ENCODE assay signal across 1 cellular context in genomic region chr6:683742-684440, GRCh38.
TF ChIP-seq lines count a peak whose summit lies in the region.

No MANE protein-coding gene starts in this region.

TF ChIP-seq in HEK293, 187 proteins besides CTCF, POLR2A, EP300 and RAD21 (continued from another document and continues in another):
- TF ChIP-seq ZBTB44 (tag by site-specific recombination; IDR thresholded peaks at IDR 0.05) (peak; percentile 50), ZNF776 (tag by site-specific recombination; IDR thresholded peaks at IDR 0.05; ENCODE audit: borderline replicate concordance) (no peak), KLF17 (tag by site-specific recombination; IDR thresholded peaks at IDR 0.05) (peak; percentile 95), ZNF610 (tag by site-specific recombination; IDR thresholded peaks at IDR 0.05; ENCODE audit: borderline replicate concordance) (peak; percentile 84), ZNF530 (tag by site-specific recombination; IDR thresholded peaks at IDR 0.05; ENCODE audit: low read depth) (no peak), ZNF18 (tag by site-specific recombination; IDR thresholded peaks at IDR 0.05) (peak; percentile 64), PBX3 (CRISPR knock-in tag; IDR thresholded peaks at IDR 0.05) (no peak), ZNF335 (tag by site-specific recombination; conservative IDR thresholded peaks at IDR 0.05) (peak; percentile 89), OSR2 (tag by site-specific recombination; IDR thresholded peaks at IDR 0.05) (peak; percentile 88), PATZ1 (tag by site-specific recombination; IDR thresholded peaks at IDR 0.05) (peak; percentile 94), ZNF174 (tag by site-specific recombination; IDR thresholded peaks at IDR 0.05) (no peak), ZFHX2 (tag by site-specific recombination; conservative IDR thresholded peaks at IDR 0.05) (peak; percentile 39; the same call in 1 of the 2 replicates), MEIS1 (CRISPR knock-in tag; IDR thresholded peaks at IDR 0.05; ENCODE audit: borderline replicate concordance) (no peak), ZNF24 (tag by site-specific recombination; IDR thresholded peaks at IDR 0.05) (peak; percentile 70), IKZF3 (tag by site-specific recombination; IDR thresholded peaks at IDR 0.05) (peak; percentile 95), ZNF112 (tag by site-specific recombination; IDR thresholded peaks at IDR 0.05) (no peak), ZNF391 (tag by site-specific recombination; IDR thresholded peaks at IDR 0.05; ENCODE audit: borderline replicate concordance, low read depth) (peak; percentile 88; the same call in 1 of the 2 replicates), ZNF169 (tag by site-specific recombination; IDR thresholded peaks at IDR 0.05) (no peak), ZNF214 (tag by site-specific recombination; IDR thresholded peaks at IDR 0.05; ENCODE audit: borderline replicate concordance) (no peak), ZNF10 (tag by site-specific recombination; IDR thresholded peaks at IDR 0.05) (no peak), ZNF488 (tag by site-specific recombination; IDR thresholded peaks at IDR 0.05) (peak; percentile 45; the same call in 1 of the 2 replicates), INSM2 (tag by site-specific recombination; IDR thresholded peaks at IDR 0.05) (peak; percentile 85), ZNF658 (tag by site-specific recombination; IDR thresholded peaks at IDR 0.05) (no peak), ZNF223 (tag by site-specific recombination; IDR thresholded peaks at IDR 0.05) (no peak), ZNF16 (tag by site-specific recombination; IDR thresholded peaks at IDR 0.05; ENCODE audit: low read depth) (no peak), ZNF362 (tag by site-specific recombination; IDR thresholded peaks at IDR 0.05) (no peak), BCL6B (tag by site-specific recombination; IDR thresholded peaks at IDR 0.05) (peak; percentile 49; the same call in 1 of the 2 replicates), ZFP37 (tag by site-specific recombination; IDR thresholded peaks at IDR 0.05) (no peak), ZNF155 (tag by site-specific recombination; IDR thresholded peaks at IDR 0.05) (no peak), PRDM6 (tag by site-specific recombination; IDR thresholded peaks at IDR 0.05) (peak; percentile 64), KLF9 (tag by site-specific recombination; IDR thresholded peaks at IDR 0.05; ENCODE audit: low read depth) (peak; percentile 29; the same call in 1 of the 2 replicates), HIC1 (tag by site-specific recombination; IDR thresholded peaks at IDR 0.05) (no peak), ZNF692 (tag by site-specific recombination; IDR thresholded peaks at IDR 0.05) (peak; percentile 77), MYNN (tag by site-specific recombination; IDR thresholded peaks at IDR 0.05; ENCODE audit: borderline replicate concordance) (no peak), SP2 (tag by site-specific recombination; IDR thresholded peaks at IDR 0.05) (peak; percentile 61)
